Comparison of ENCODE assay signal across 10 cellular contexts in genomic region chr21:45551816-45552695, GRCh38. TPM values are rescaled to one million over a fixed set of nuclear protein-coding genes. Genes with fewer than 3 reads are reported as not detected.
DNase-seq lines count a peak whose midpoint lies in the region; ATAC-seq, FAIRE-seq and TF ChIP-seq lines count a peak whose summit lies in the region.
"Had no signal": no experiment of that assay in that cellular context is flagged by ENCODE, and none has a peak within 500 bp of the region (broad histone marks: within the 10 kb centered on the region; RNA-seq: fewer than 3 reads in every experiment).

No MANE protein-coding gene starts in this region.

- H4K5ac ChIP-seq in H9 (ENCODE audit: insufficient read length, low read depth, low read length): no peak overlapping the region

- no peak overlapping the region for H3K4ac ChIP-seq in H9 (ENCODE audit: low read depth, low read length)

- ATAC-seq in T-helper 17 cell (no peak), HG03175 (IDR thresholded peaks at IDR 0.05; ENCODE audit: unreplicated experiment) (no peak), GM21576 (IDR thresholded peaks at IDR 0.05; ENCODE audit: unreplicated experiment) (no peak)

- no peak overlapping the region for H3K27ac ChIP-seq in H9 (ENCODE audit: insufficient read length, low read depth, low read length)
- no peak overlapping the region for H3K27ac ChIP-seq in left ventricle myocardium inferior (replicated peaks)
- peak overlapping the region; percentile 57 to 74 for H3K27ac ChIP-seq in small intestine (ENCODE audit: low read depth in 1 of 2, low read length in 1 of 2)

- H3K4me3 ChIP-seq in left ventricle myocardium inferior (no peak overlapping the region), small intestine (ENCODE audit: low read depth in 1 of 2, low read length in 2 of 2) (no peak overlapping the region)

- H3K79me2 ChIP-seq in H9 (ENCODE audit: insufficient read depth, low read length): no peaks in the 10 kb centered on the region

- H2BK20ac ChIP-seq in H9 (ENCODE audit: low read depth, low read length, poor library complexity, severe bottlenecking): no peak overlapping the region

- H2BK15ac ChIP-seq in H9 (ENCODE audit: low read depth, low read length): no peak overlapping the region

- H3K14ac ChIP-seq in H9 (ENCODE audit: insufficient read depth, low read length): no peak overlapping the region; the same call in 1 of the 2 replicates

- H2BK5ac ChIP-seq in H9 (ENCODE audit: insufficient read length, low read length): no peak overlapping the region

- TF ChIP-seq CTCF in H9 (conservative IDR thresholded peaks at IDR 0.05) (no peak), left ventricle myocardium inferior (IDR thresholded peaks at IDR 0.05; ENCODE audit: borderline replicate concordance) (no peak)

- no peak overlapping the region for H2BK12ac ChIP-seq in H9 (ENCODE audit: insufficient read length, low read depth, low read length)

- H3K18ac ChIP-seq in H9 (ENCODE audit: insufficient read length, low read depth, low read length): no peak overlapping the region

- no peaks in the 10 kb centered on the region for H3K27me3 ChIP-seq in H9 (ENCODE audit: insufficient read depth, low read length)
- peaks cover 23% of the 10 kb centered on the region for H3K27me3 ChIP-seq in left ventricle myocardium inferior (ENCODE audit: low read depth)
- H3K27me3 ChIP-seq in small intestine (ENCODE audit: control insufficient read depth in 2 of 2, insufficient read depth in 2 of 2, low read length in 2 of 2): no peaks in the 10 kb centered on the region

- no peaks in the 10 kb centered on the region for H4K20me1 ChIP-seq in H9 (ENCODE audit: control insufficient read depth, insufficient read depth, insufficient read length)

- H2AK5ac ChIP-seq in H9 (ENCODE audit: insufficient read length, low read length): no peak overlapping the region

- H4K91ac ChIP-seq in H9 (ENCODE audit: insufficient read length, low read depth, low read length): no peak overlapping the region

- peaks cover 0 to 7% (median 1%) of the 10 kb centered on the region in 3 experiments; a peak in 2 of 7 replicates for H3K36me3 Mint-ChIP-seq in H9 (ENCODE audit: insufficient read depth in 1 of 3, low read depth in 3 of 3)
- H3K36me3 Mint-ChIP-seq in T-helper 17 cell (ENCODE audit: low read depth): no peaks in the 10 kb centered on the region

- peaks cover 2% of the 10 kb centered on the region; the same call in 1 of the 2 replicates for H3K4me1 ChIP-seq in H9 (ENCODE audit: insufficient read depth, low read length)
- H3K4me1 ChIP-seq in left ventricle myocardium inferior: peaks cover 14% of the 10 kb centered on the region
- peaks cover 0 to 10% of the 10 kb centered on the region in 2 donors for H3K4me1 ChIP-seq in small intestine (ENCODE audit: control insufficient read depth in 2 of 2, insufficient read depth in 1 of 2, low read depth in 1 of 2, low read length in 1 of 2)

- no peak for FAIRE-seq in small intestine (lab: Jason Lieb, UNC)

- no peak overlapping the region for H4K8ac ChIP-seq in H9 (replicated peaks; ENCODE audit: insufficient read length, low read depth, low read length)

- peaks cover 23 to 30% of the 10 kb centered on the region in 2 experiments for H3K4me1 Mint-ChIP-seq in H9
- peaks cover 39% of the 10 kb centered on the region for H3K4me1 Mint-ChIP-seq in T-helper 17 cell

- no peak overlapping the region for H3K4me2 ChIP-seq in H9 (ENCODE audit: insufficient read depth, insufficient read length, low read length)

- no peaks in the 10 kb centered on the region for H3K79me1 ChIP-seq in H9 (ENCODE audit: insufficient read depth, low read depth, low read length, poor library complexity, severe bottlenecking)

- no peaks in the 10 kb centered on the region for H3K36me3 ChIP-seq in left ventricle myocardium inferior
- no peaks in the 10 kb centered on the region for H3K36me3 ChIP-seq in small intestine (ENCODE audit: control insufficient read depth in 2 of 2, insufficient read depth in 2 of 2, low read length in 2 of 2)

- H3K56ac ChIP-seq in H9 (ENCODE audit: insufficient read length, low read depth, low read length): no peak overlapping the region

- H3T11ph ChIP-seq in H9 (ENCODE audit: low read length): no peak overlapping the region

- H3K9me3 ChIP-seq in H9 (ENCODE audit: control insufficient read depth, low read depth, low read length) (no peaks in the 10 kb centered on the region), T-helper 17 cell (ENCODE audit: control insufficient read depth, low read length, poor library complexity, severe bottlenecking) (no peaks in the 10 kb centered on the region), left ventricle myocardium inferior (replicated peaks) (no peaks in the 10 kb centered on the region), small intestine (ENCODE audit: control insufficient read depth, low read depth) (no peaks in the 10 kb centered on the region)

- no peak overlapping the region for H3K9ac ChIP-seq in H9 (ENCODE audit: extremely low read depth, insufficient read length, low read length)

- WGBS in H9 (ENCODE audit: extremely low coverage, insufficient read length, low lambda C conversion rate): no CpG with 5 or more reads among the region's 35 CpGs
- WGBS in small intestine, 3 donors: 79 to 89% (median 87%) methylated on average over 33 to 35 of the region's 35 CpGs

- no peak overlapping the region for H3K4me3 Mint-ChIP-seq in H9
- peak overlapping the region; percentile 91 for H3K4me3 Mint-ChIP-seq in T-helper 17 cell

- H3K27me3 Mint-ChIP-seq in H9 (ENCODE audit: low read depth) (peaks cover 27% of the 10 kb centered on the region), T-helper 17 cell (no peaks in the 10 kb centered on the region)

- intact Hi-C loops in left ventricle myocardium inferior (cut with micrococcal nuclease): no loop called here

- no peak overlapping the region for H3K23ac ChIP-seq in H9 (ENCODE audit: insufficient read length, low read depth, low read length)

- no peak overlapping the region for H2BK120ac ChIP-seq in H9 (ENCODE audit: low read depth, low read length, poor library complexity, severe bottlenecking)

- peaks cover 3 to 6% of the 10 kb centered on the region in 2 experiments; a peak in 3 of 5 replicates for H3K9me3 Mint-ChIP-seq in H9

- H3K27ac Mint-ChIP-seq in H9 (peak overlapping the region in 1 of 3 experiments; percentile 74; a peak in 1 of 7 replicates), T-helper 17 cell (peak overlapping the region; percentile 93)

- H2AFZ ChIP-seq in H9 (ENCODE audit: low read length): no peak overlapping the region

- no peaks in the 10 kb centered on the region for H3K23me2 ChIP-seq in H9 (ENCODE audit: insufficient read length, low read depth, low read length, poor library complexity, severe bottlenecking)

- DNase-seq in H9: peak; percentile 33
- DNase-seq in T-helper 17 cell: no peak
- DNase-seq in left ventricle myocardium inferior: peak; percentile 13
- DNase-seq in small intestine: no peak
- DNase-seq in AG08395 (ENCODE audit: low spot score): no peak
- DNase-seq: caudate nucleus, foreskin melanocyte, NCI-H1694 had no signal

RNA-seq across cellular contexts. Expression of gene SLC19A1, which starts 9.8 kb away (rescaled TPM):
- total RNA-seq in H9 (2021) (31.4 and 32.4 TPM in 2 replicates), T-helper 17 cell (10 to 100 TPM; 10.8 to 13.7 TPM), left ventricle myocardium inferior (4.9 TPM)
- 10 to 100 TPM; 12.6 to 20.8 (median 14.8) TPM for polyA plus RNA-seq in small intestine

Comparison
In these comparisons a context has a peak if more than half of its experiments do, and no peak if none do; other contexts are left out.
1. DNase-seq: peak in H9 (single experiment) and left ventricle myocardium inferior (single experiment); none in T-helper 17 cell (0 of 3), small intestine (single experiment) and AG08395 (single experiment).
2. H3K27ac ChIP-seq: peak in small intestine (2 of 2); none in H9 (single experiment) and left ventricle myocardium inferior (single experiment).